In the genomic region with DNA sequence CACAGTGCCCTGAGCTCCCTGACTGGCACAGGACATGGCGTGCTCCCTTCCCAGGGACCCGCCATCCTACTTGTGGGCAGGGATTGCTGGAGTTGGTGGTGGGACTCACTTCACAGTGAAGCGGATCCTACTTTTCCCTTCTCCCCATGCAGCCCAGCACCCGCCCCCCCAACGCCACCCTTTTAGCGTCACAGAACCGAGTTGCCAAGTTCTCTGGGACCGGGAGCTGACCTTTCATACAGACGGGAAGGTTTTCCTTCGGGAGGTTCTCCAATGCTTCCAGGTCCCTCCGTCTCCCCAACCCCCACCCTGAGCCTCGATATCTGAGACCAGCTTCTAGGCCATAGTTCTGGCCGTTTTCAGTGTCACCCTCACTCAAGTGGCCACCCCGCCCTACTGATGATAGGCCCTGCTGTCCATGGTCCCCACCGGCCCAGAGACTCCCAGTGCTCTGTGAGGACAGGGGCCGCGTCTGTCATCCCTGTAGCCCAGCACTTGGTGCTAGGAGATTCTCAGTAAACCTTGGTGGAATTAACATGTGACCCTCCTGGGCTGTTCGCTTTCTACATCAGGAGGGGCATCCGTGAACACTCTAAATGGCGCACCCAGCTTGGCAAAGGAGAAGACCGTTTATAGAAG, we compare ENCODE assay signal across 12 cellular contexts. TPM values are rescaled to one million over a fixed set of nuclear protein-coding genes. Genes with fewer than 3 reads are reported as not detected.
DNase-seq lines count a peak whose midpoint lies in the region; ATAC-seq, FAIRE-seq and TF ChIP-seq lines count a peak whose summit lies in the region.
"Had no signal": no experiment of that assay in that cellular context is flagged by ENCODE, and none has a peak within 500 bp of the region (broad histone marks: within the 10 kb centered on the region; RNA-seq: fewer than 3 reads in every experiment).

No MANE protein-coding gene starts in this region.

- no peak for TF ChIP-seq RAD21 in GM12878 (IDR thresholded peaks at IDR 0.05; ENCODE audit: insufficient read depth, low read depth, low read length)

- H3K9me2 ChIP-seq in Loucy (replicated peaks; ENCODE audit: low read depth, low read length) = no peaks in the 10 kb centered on the region

- no peaks in the 10 kb centered on the region for H3K9me3 ChIP-seq in Loucy (ENCODE audit: insufficient read depth, low read depth, low read length)
- no peaks in the 10 kb centered on the region for H3K9me3 ChIP-seq in GM12878 (replicated peaks; ENCODE audit: control insufficient read depth, insufficient read depth, low read length)
- H3K9me3 ChIP-seq in tibial nerve = no peaks in the 10 kb centered on the region
- no peaks in the 10 kb centered on the region for H3K9me3 ChIP-seq in esophagus squamous epithelium

- H3F3A ChIP-seq in Loucy (ENCODE audit: low read depth) = no peaks in the 10 kb centered on the region

- no peak overlapping the region for H3K27ac Mint-ChIP-seq in progenitor cell of endocrine pancreas

- no TSS peak for BruUV-seq in GM12878 (replicated peaks; lab: Mats Ljungman, UMichigan)

- in situ Hi-C loops in GM12878 (cut with MboI) = no loop called here

- H3K27me3 Mint-ChIP-seq in activated T-cell treated with anti-CD3 and anti-CD28 coated beads, Interleukin-2, amount 50 U/mL, for 4 hours (ENCODE audit: low read depth) = no peaks in the 10 kb centered on the region
- peaks cover 26% of the 10 kb centered on the region for H3K27me3 Mint-ChIP-seq in progenitor cell of endocrine pancreas

- TF ChIP-seq CTCF in Loucy (conservative IDR thresholded peaks at IDR 0.05; ENCODE audit: low read length) (no peak), GM12878 (IDR thresholded peaks at IDR 0.05 in 2 of 3, conservative IDR thresholded peaks at IDR 0.05 in 1 of 3; ENCODE audit: control insufficient read depth in 2 of 3, extremely low read depth in 1 of 3, insufficient read depth in 1 of 3, low read depth in 3 of 3, low read length in 3 of 3) (no peak), progenitor cell of endocrine pancreas (IDR thresholded peaks at IDR 0.05; ENCODE audit: unreplicated experiment) (no peak), tibial nerve (IDR thresholded peaks at IDR 0.05) (no peak), esophagus squamous epithelium (IDR thresholded peaks at IDR 0.05) (no peak)

- peaks cover 13% of the 10 kb centered on the region for H3K4me1 ChIP-seq in Loucy (ENCODE audit: insufficient read depth, low read length, poor library complexity, severe bottlenecking)
- H3K4me1 ChIP-seq in GM12878 (ENCODE audit: control insufficient read depth, insufficient read depth, low read length) = peaks cover 12% of the 10 kb centered on the region
- H3K4me1 ChIP-seq in tibial nerve = peaks cover 3 to 23% (median 18%) of the 10 kb centered on the region in 4 donors
- H3K4me1 ChIP-seq in esophagus squamous epithelium = peaks cover 13 to 40% (median 17%) of the 10 kb centered on the region in 3 donors

- H3K9me3 Mint-ChIP-seq in activated T-cell treated with anti-CD3 and anti-CD28 coated beads, Interleukin-2, amount 50 U/mL, for 4 hours = no peaks in the 10 kb centered on the region
- H3K9me3 Mint-ChIP-seq in progenitor cell of endocrine pancreas (ENCODE audit: low read depth) = no peaks in the 10 kb centered on the region

- no peak for ATAC-seq in activated T-cell treated with anti-CD3 and anti-CD28 coated beads, Interleukin-2, amount 50 U/mL, for 4 hours
- ATAC-seq in GM12878 (no peak), GM19463 (IDR thresholded peaks at IDR 0.05; ENCODE audit: unreplicated experiment) (no peak)

- peak overlapping the region; percentile 79 for H3K4me3 Mint-ChIP-seq in activated T-cell treated with anti-CD3 and anti-CD28 coated beads, Interleukin-2, amount 50 U/mL, for 4 hours
- peak overlapping the region; percentile 71 for H3K4me3 Mint-ChIP-seq in progenitor cell of endocrine pancreas (ENCODE audit: low read depth)

- H3K36me3 Mint-ChIP-seq in activated T-cell treated with anti-CD3 and anti-CD28 coated beads, Interleukin-2, amount 50 U/mL, for 4 hours (ENCODE audit: insufficient read depth) = peaks cover 1% of the 10 kb centered on the region
- no peaks in the 10 kb centered on the region for H3K36me3 Mint-ChIP-seq in progenitor cell of endocrine pancreas (ENCODE audit: insufficient read depth)

- H3K79me2 ChIP-seq in Loucy (ENCODE audit: insufficient read depth, low read length) (peaks cover 15% of the 10 kb centered on the region; the same call in 1 of the 2 replicates), GM12878 (ENCODE audit: control insufficient read depth, insufficient read depth, low read length) (peaks cover 19% of the 10 kb centered on the region)

- no peak for DNase-seq in activated T-cell treated with anti-CD3 and anti-CD28 coated beads, Interleukin-2, amount 50 U/mL, for 4 hours
- no peak for DNase-seq in activated T-cell treated with anti-CD3 and anti-CD28 coated beads for 4 hours
- no peak for DNase-seq in GM12878 (ENCODE audit: low read depth, low spot score)
- no peak for DNase-seq in progenitor cell of endocrine pancreas (ENCODE audit: low spot score, unreplicated experiment)
- DNase-seq in tibial nerve (ENCODE audit: low spot score in 2 of 2) = no peak
- DNase-seq in esophagus squamous epithelium (lab: John Stamatoyannopoulos, UW) = no peak
- DNase-seq: aorta; effector CD8-positive, alpha-beta T cell; foreskin keratinocyte; NCI-H1436 treated with DMSO at 0.1 percent for 48 hours had no signal

- POLR2A ChIA-PET in GM12878 (lab: Charles Lee) = interaction anchor here (0.7 to 1.6 kb wide), 3 partner anchors 19 to 223 kb away, joined by 3 to 4 read pairs (median 3); no protein-coding TSS in a partner anchor

- 92% methylated on average over 20 of the region's 21 CpGs for WGBS in GM12878 (ENCODE audit: insufficient coverage, insufficient replicate concordance, low lambda C conversion rate, missing lambda C conversion rate)
- 81 to 86% methylated on average over 21 of the region's 21 CpGs for WGBS in tibial nerve, 2 donors
- 82 to 87% methylated on average over 8 to 12 of the region's 21 CpGs for WGBS in esophagus squamous epithelium, 2 donors

- H3K4me2 ChIP-seq in Loucy (ENCODE audit: low read depth, low read length, poor library complexity, severe bottlenecking) (peak overlapping the region; percentile 61), GM12878 (ENCODE audit: control insufficient read depth, insufficient read depth) (no peak overlapping the region)

- no peak overlapping the region for H2AFZ ChIP-seq in Loucy (ENCODE audit: low read length)
- no peak overlapping the region for H2AFZ ChIP-seq in GM12878 (ENCODE audit: control insufficient read depth, low read depth, low read length)

- H3K27ac ChIP-seq in GM12878 (ENCODE audit: control insufficient read depth, insufficient read depth) (no peak overlapping the region), tibial nerve (no peak overlapping the region), esophagus squamous epithelium (no peak overlapping the region)
- H3K27ac ChIP-seq: foreskin keratinocyte had no signal

- RAD21 ChIA-PET in GM12878 (lab: Charles Lee; ENCODE audit: unreplicated experiment) = interaction anchor here (0.6 to 1.7 kb wide), 13 partner anchors 19 to 416 kb away, joined by 3 to 9 read pairs (median 4); no protein-coding TSS in a partner anchor

- no peaks in the 10 kb centered on the region for H3K27me3 ChIP-seq in Loucy (ENCODE audit: insufficient read depth, low read length, poor library complexity, severe bottlenecking)
- no peaks in the 10 kb centered on the region; a peak in 1 of 4 replicates for H3K27me3 ChIP-seq in GM12878 (replicated peaks in 1 of 2; ENCODE audit: control insufficient read depth in 2 of 2, insufficient read depth in 2 of 2, low read length in 1 of 2)
- H3K27me3 ChIP-seq in tibial nerve = no peaks in the 10 kb centered on the region
- H3K27me3 ChIP-seq in esophagus squamous epithelium = no peaks in the 10 kb centered on the region
- H3K27me3 ChIP-seq: foreskin keratinocyte had no signal

- H3K4me3 ChIP-seq in Loucy (ENCODE audit: low read length, poor library complexity, severe bottlenecking) = peak overlapping the region; percentile 72
- H3K4me3 ChIP-seq in GM12878 = no peak overlapping the region
- H3K4me3 ChIP-seq in tibial nerve = no peak overlapping the region
- no peak overlapping the region for H3K4me3 ChIP-seq in esophagus squamous epithelium

- TF ChIP-seq POLR2A in GM12878 (IDR thresholded peaks at IDR 0.05; ENCODE audit: low read depth, low read length) (no peak), tibial nerve (IDR thresholded peaks at IDR 0.05) (no peak), esophagus squamous epithelium (IDR thresholded peaks at IDR 0.05) (no peak)

- TF ChIP-seq EP300 in GM12878 (IDR thresholded peaks at IDR 0.05; ENCODE audit: borderline replicate concordance in 1 of 2, control insufficient read depth in 1 of 2, low read depth in 2 of 2, low read length in 2 of 2) (no peak), tibial nerve (IDR thresholded peaks at IDR 0.05) (no peak)

- H3K9ac ChIP-seq in Loucy (ENCODE audit: low read depth, low read length, poor library complexity, severe bottlenecking) = no peak overlapping the region
- no peak overlapping the region for H3K9ac ChIP-seq in GM12878 (ENCODE audit: control insufficient read depth, insufficient read depth, low read length)

- intact Hi-C loops in GM12878 (cut with micrococcal nuclease; ENCODE audit: unreplicated experiment) = loop anchor here (2.0 to 10.0 kb wide), 3 partner anchors 33 to 221 kb away; no protein-coding TSS in a partner anchor
- intact Hi-C loops in esophagus squamous epithelium (cut with DNase I) = no loop called here

- H4K20me1 ChIP-seq in Loucy (ENCODE audit: insufficient read depth, low read length, poor library complexity, severe bottlenecking) (peaks cover 8% of the 10 kb centered on the region), GM12878 (ENCODE audit: control insufficient read depth, insufficient read depth) (peaks cover 3% of the 10 kb centered on the region; the same call in 1 of the 2 replicates)

- SMC1A ChIA-PET in GM12878 (lab: Charles Lee; ENCODE audit: uncharacterized antibody, unreplicated experiment) = interaction anchor here (0.5 to 1.8 kb wide), 11 partner anchors 11 to 264 kb away, joined by 3 to 11 read pairs (median 4); no protein-coding TSS in a partner anchor

- peaks cover 32% of the 10 kb centered on the region for H3K4me1 Mint-ChIP-seq in activated T-cell treated with anti-CD3 and anti-CD28 coated beads, Interleukin-2, amount 50 U/mL, for 4 hours (ENCODE audit: low read depth)
- peaks cover 3% of the 10 kb centered on the region for H3K4me1 Mint-ChIP-seq in progenitor cell of endocrine pancreas (ENCODE audit: low read depth)

- H3K36me3 ChIP-seq in Loucy (ENCODE audit: insufficient read depth, low read length) = no peaks in the 10 kb centered on the region
- no peaks in the 10 kb centered on the region for H3K36me3 ChIP-seq in GM12878 (ENCODE audit: control insufficient read depth in 2 of 2, insufficient read depth in 2 of 2, low read length in 1 of 2)
- no peaks in the 10 kb centered on the region for H3K36me3 ChIP-seq in tibial nerve
- H3K36me3 ChIP-seq in esophagus squamous epithelium = no peaks in the 10 kb centered on the region

- CTCF ChIA-PET in GM12878 (lab: Yijun Ruan, JAX) = interaction anchor here (0.5 to 2.1 kb wide), 12 partner anchors 11 to 223 kb away, joined by 3 to 17 read pairs (median 4); no protein-coding TSS in a partner anchor

- FAIRE-seq in GM12878 (lab: Jason Lieb, UNC) = no peak

RNA-seq across cellular contexts. Expression of a gene that starts 1.6 kb away (rescaled TPM):
- 100 to 1,000 TPM in 2 of 3 donors, 10 to 100 TPM in 1; 89.2 to 106 (median 103) TPM for total RNA-seq in activated T-cell treated with anti-CD3 and anti-CD28 coated beads, Interleukin-2, amount 50 U/mL, for 4 hours
- total RNA-seq in GM12878 (2013; cell fraction: nucleolus; rRNA removed) = 87.0 and 94.0 TPM in 2 replicates
- total RNA-seq in GM12878 (2014; rRNA removed) = 18.1 and 28.1 TPM in 2 replicates
- total RNA-seq in GM12878 (2014; rRNA removed; fragmentation: Illumina TruSeq; extraction: Trizol) = 17.7 and 18.5 TPM in 2 replicates
- total RNA-seq in GM12878 (2021) = 47.8 and 51.6 TPM in 2 replicates
- 9.7 TPM for polyA plus RNA-seq in GM12878 (2011; ENCODE audit: low read depth)
- 4.9 and 7.4 TPM in 2 replicates for polyA plus RNA-seq in GM12878 (2011; rRNA removed)
- 8.9 and 11.4 TPM in 2 replicates for polyA plus RNA-seq in GM12878 (2011; cell fraction: cytosol; rRNA removed)
- polyA plus RNA-seq in GM12878 (2011; cell fraction: nucleus; rRNA removed) = 27.4 and 39.0 TPM in 2 replicates
- 17.3 and 21.3 TPM in 2 replicates for polyA plus RNA-seq in GM12878 (2012)
- 10.1 and 15.7 TPM in 2 replicates for polyA plus RNA-seq in GM12878 (2014; fragmentation: Illumina TruSeq; extraction: Trizol)
- 10 to 100 TPM; 11.1 to 29.9 TPM for polyA plus RNA-seq in GM12878 (2014; fragmentation: Nextera tagmentation; extraction: Ambion mirVana)
- 24.5 and 25.4 TPM in 2 replicates for polyA plus RNA-seq in GM12878 (2014; rRNA removed)
- polyA plus RNA-seq in GM12878 (2016; fragmentation: Nextera tagmentation; extraction: Ambion mirVana) = 10 to 100 TPM; 12.3 to 16.3 TPM
- 24.2 and 40.7 TPM in 2 replicates for polyA minus RNA-seq in GM12878 (2011; rRNA and poly(A)+ RNA removed)
- polyA minus RNA-seq in GM12878 (2011; cell fraction: cytosol; rRNA and poly(A)+ RNA removed) = 7.3 and 19.0 TPM in 2 replicates
- 17.5 and 40.3 TPM in 2 replicates for polyA minus RNA-seq in GM12878 (2011; cell fraction: nucleus; rRNA and poly(A)+ RNA removed)
- total RNA-seq in progenitor cell of endocrine pancreas = 166 and 168 TPM in 2 replicates
- 10 to 100 TPM; 17.4 to 28.4 (median 25.0) TPM for total RNA-seq in tibial nerve
- 10 to 100 TPM in 1 of 4 donors, 1 to 10 TPM in 3; 4.1 to 13.6 (median 8.2) TPM for total RNA-seq in esophagus squamous epithelium
